In the genomic region with DNA sequence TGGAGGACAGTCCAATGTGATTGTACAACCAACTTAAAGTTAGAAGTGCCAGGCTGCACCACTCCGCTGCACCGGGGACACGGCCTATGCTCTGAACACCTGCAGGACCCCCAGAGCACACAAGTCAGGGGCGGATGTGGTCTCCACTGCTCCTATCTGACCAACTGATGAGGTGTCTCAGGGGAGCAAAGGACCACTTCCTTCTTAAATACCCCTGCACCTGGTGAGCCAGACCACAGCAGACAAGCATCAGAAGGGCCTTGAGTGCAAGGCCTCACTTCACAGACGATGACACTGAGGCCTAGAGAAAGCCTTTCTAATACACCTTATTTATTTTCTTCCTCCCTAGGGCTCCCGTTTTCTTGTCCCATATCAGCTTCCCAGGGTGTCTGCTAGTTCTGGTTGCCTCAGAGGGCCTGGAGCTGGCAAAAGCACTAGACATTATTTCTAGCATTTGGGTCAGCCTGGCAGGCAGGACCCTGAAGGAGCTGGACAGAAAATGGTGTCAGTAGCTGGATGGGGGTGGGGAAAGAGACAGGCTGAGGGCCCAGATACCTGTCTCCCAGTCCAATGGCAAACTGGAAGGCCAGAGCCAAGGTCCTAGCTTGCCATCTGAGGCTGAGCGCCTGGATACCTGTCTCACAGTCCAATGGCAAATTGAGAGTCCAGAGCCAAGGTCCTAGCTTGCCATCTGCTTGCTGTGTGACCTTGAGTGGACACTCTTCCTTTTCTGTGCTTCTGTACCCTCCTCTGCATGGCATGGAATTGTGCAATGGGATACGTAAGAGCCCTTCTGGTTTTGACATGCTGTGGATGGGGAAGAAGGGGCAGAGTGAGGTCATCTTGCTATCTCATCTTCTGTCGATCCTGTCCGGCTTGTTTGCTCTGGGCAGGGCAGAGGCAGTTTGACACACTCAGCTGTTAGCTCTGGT, we compare ENCODE assay signal across 8 cellular contexts. TPM values are rescaled to one million over a fixed set of nuclear protein-coding genes. Genes with fewer than 3 reads are reported as not detected.
DNase-seq lines count a peak whose midpoint lies in the region; ATAC-seq lines count a peak whose summit lies in the region.

No MANE protein-coding gene starts in this region.

- ATAC-seq in activated CD4-positive, CD25-positive, alpha-beta regulatory T cell treated with anti-CD3 and anti-CD28 coated beads, Interleukin-2, amount 50 U/mL, for 24 hours: peak; percentile 19 to 30
- ATAC-seq in HG02938 (IDR thresholded peaks at IDR 0.05; ENCODE audit: unreplicated experiment): peak; percentile 53
- ATAC-seq in Right ventricle myocardium inferior: peak; percentile 36

- no peak for DNase-seq in activated CD4-positive, CD25-positive, alpha-beta regulatory T cell (lab: John Stamatoyannopoulos, UW)
- DNase-seq in SKM-1 treated with dmso at 0.1 percent for 144 hours (lab: John Stamatoyannopoulos, UW; ENCODE audit: unreplicated experiment) (peak; percentile 94), Right ventricle myocardium inferior (ENCODE audit: missing footprints) (no peak), 8988T (no peak), NCI-H1048 (lab: John Stamatoyannopoulos, UW) (no peak)

- H3K4me3 ChIP-seq in subcutaneous abdominal adipose tissue (ENCODE audit: low read depth in 1 of 5, low read length in 5 of 5): peak overlapping the region in 3 of 5 donors; percentile 17 to 33 (median 30)

- H3K36me3 ChIP-seq in subcutaneous abdominal adipose tissue (ENCODE audit: control insufficient read depth in 5 of 5, insufficient read depth in 5 of 5, low read length in 5 of 5): peaks cover 0 to 15% (median 3%) of the 10 kb centered on the region in 5 donors

- H3K4me1 ChIP-seq in subcutaneous abdominal adipose tissue (ENCODE audit: control insufficient read depth in 5 of 5, insufficient read depth in 5 of 5, low read length in 5 of 5): peaks cover 22 to 77% (median 67%) of the 10 kb centered on the region in 5 donors

- no peaks in the 10 kb centered on the region for H3K27me3 ChIP-seq in subcutaneous abdominal adipose tissue (ENCODE audit: control insufficient read depth in 5 of 5, insufficient read depth in 4 of 5, low read length in 5 of 5)

- H3K9ac ChIP-seq in subcutaneous abdominal adipose tissue (ENCODE audit: low read length in 5 of 5): peak overlapping the region; percentile 11 to 67 (median 43)

- peak overlapping the region; percentile 93 for H3K27ac ChIP-seq in subcutaneous abdominal adipose tissue (ENCODE audit: low read depth, low read length)

- H3K9me3 ChIP-seq in subcutaneous abdominal adipose tissue (ENCODE audit: control insufficient read depth in 5 of 5, low read length in 5 of 5): no peaks in the 10 kb centered on the region

- intact Hi-C loops in Right ventricle myocardium inferior (cut with DNase I): no loop called here

RNA-seq across cellular contexts. Expression of a gene that starts 9.0 kb away (rescaled TPM):
- 181 TPM for total RNA-seq in Right ventricle myocardium inferior

RNA-seq across cellular contexts. Expression of a gene that starts 38.1 kb away (rescaled TPM):
- 28.4 TPM for total RNA-seq in Right ventricle myocardium inferior

RNA-seq across cellular contexts. Expression of a gene that starts 57.3 kb away (rescaled TPM):
- total RNA-seq in Right ventricle myocardium inferior: 222 TPM
